9 cellular contexts compared by ENCODE assay signal in genomic region chr11:86116386-86116726, GRCh38. TPM values are rescaled to one million over a fixed set of nuclear protein-coding genes. Genes with fewer than 3 reads are reported as not detected.
DNase-seq lines count a peak whose midpoint lies in the region; ATAC-seq and TF ChIP-seq lines count a peak whose summit lies in the region.
"Had no signal": no experiment of that assay in that cellular context is flagged by ENCODE, and none has a peak within 500 bp of the region (broad histone marks: within the 10 kb centered on the region; RNA-seq: fewer than 3 reads in every experiment).

No MANE protein-coding gene starts in this region.

- no peaks in the 10 kb centered on the region for H3K36me3 Mint-ChIP-seq in dendritic cell treated with granulocyte-macrophage colony-stimulating factor and Interleukin-4, amounts not matched to agents 40 ng/mL and 50 ng/mL, for 4 days (ENCODE audit: low read depth)
- no peaks in the 10 kb centered on the region for H3K36me3 Mint-ChIP-seq in stimulated activated naive CD8-positive, alpha-beta T cell treated with anti-CD3 and anti-CD28 coated beads, Interleukin-15, Interleukin-2, amounts not matched to agents 100 ng/mL and 50 ng/mL, for 24 hours (ENCODE audit: low read depth)

- H3K9me3 ChIP-seq in Peyer's patch = no peaks in the 10 kb centered on the region
- H3K9me3 ChIP-seq: right lobe of liver had no signal

- DNase-seq in H4 (ENCODE audit: low spot score) (peak; percentile 19), NCI-H69 (lab: John Stamatoyannopoulos, UW) (peak; percentile 64), NCI-H2107 (lab: John Stamatoyannopoulos, UW) (no peak), Peyer's patch (no peak), COLO668 (lab: John Stamatoyannopoulos, UW; ENCODE audit: unreplicated experiment) (no peak)
- DNase-seq: right lobe of liver had no signal

- ATAC-seq in GM18517 (IDR thresholded peaks at IDR 0.05; ENCODE audit: unreplicated experiment) = peak; percentile 93

- no peak overlapping the region for H3K4me3 Mint-ChIP-seq in dendritic cell treated with granulocyte-macrophage colony-stimulating factor and Interleukin-4, amounts not matched to agents 40 ng/mL and 50 ng/mL, for 4 days
- peak overlapping the region; percentile 67 for H3K4me3 Mint-ChIP-seq in stimulated activated naive CD8-positive, alpha-beta T cell treated with anti-CD3 and anti-CD28 coated beads, Interleukin-15, Interleukin-2, amounts not matched to agents 100 ng/mL and 50 ng/mL, for 24 hours

- no peak overlapping the region for H3K4me3 ChIP-seq in Peyer's patch
- H3K4me3 ChIP-seq: right lobe of liver had no signal

- H3K27ac Mint-ChIP-seq in dendritic cell treated with granulocyte-macrophage colony-stimulating factor and Interleukin-4, amounts not matched to agents 40 ng/mL and 50 ng/mL, for 4 days = peak overlapping the region; percentile 39
- peak overlapping the region; percentile 95 for H3K27ac Mint-ChIP-seq in stimulated activated naive CD8-positive, alpha-beta T cell treated with anti-CD3 and anti-CD28 coated beads, Interleukin-15, Interleukin-2, amounts not matched to agents 100 ng/mL and 50 ng/mL, for 24 hours

- H3K4me1 Mint-ChIP-seq in dendritic cell treated with granulocyte-macrophage colony-stimulating factor and Interleukin-4, amounts not matched to agents 40 ng/mL and 50 ng/mL, for 4 days (ENCODE audit: low read depth) = peaks cover 32% of the 10 kb centered on the region
- peaks cover 32% of the 10 kb centered on the region for H3K4me1 Mint-ChIP-seq in stimulated activated naive CD8-positive, alpha-beta T cell treated with anti-CD3 and anti-CD28 coated beads, Interleukin-15, Interleukin-2, amounts not matched to agents 100 ng/mL and 50 ng/mL, for 24 hours (ENCODE audit: low read depth)

- H3K27me3 Mint-ChIP-seq in dendritic cell treated with granulocyte-macrophage colony-stimulating factor and Interleukin-4, amounts not matched to agents 40 ng/mL and 50 ng/mL, for 4 days = no peaks in the 10 kb centered on the region
- peaks cover 6% of the 10 kb centered on the region for H3K27me3 Mint-ChIP-seq in stimulated activated naive CD8-positive, alpha-beta T cell treated with anti-CD3 and anti-CD28 coated beads, Interleukin-15, Interleukin-2, amounts not matched to agents 100 ng/mL and 50 ng/mL, for 24 hours

- intact Hi-C loops in dendritic cell treated with granulocyte-macrophage colony-stimulating factor and Interleukin-4, amounts not matched to agents 40 ng/mL and 50 ng/mL, for 4 days (cut with micrococcal nuclease) = no loop called here

- H3K36me3 ChIP-seq in Peyer's patch = no peaks in the 10 kb centered on the region
- H3K36me3 ChIP-seq: right lobe of liver had no signal

- H3K4me1 ChIP-seq in Peyer's patch = peaks cover 0 to 10% (median 0%) of the 10 kb centered on the region in 4 donors

- TF ChIP-seq CTCF in Peyer's patch (IDR thresholded peaks at IDR 0.05) = no peak

- TF ChIP-seq POLR2A in Peyer's patch (IDR thresholded peaks at IDR 0.05) = no peak

- H3K27me3 ChIP-seq in Peyer's patch = no peaks in the 10 kb centered on the region
- H3K27me3 ChIP-seq: right lobe of liver had no signal

- H3K9me3 Mint-ChIP-seq in dendritic cell treated with granulocyte-macrophage colony-stimulating factor and Interleukin-4, amounts not matched to agents 40 ng/mL and 50 ng/mL, for 4 days = no peaks in the 10 kb centered on the region
- H3K9me3 Mint-ChIP-seq in stimulated activated naive CD8-positive, alpha-beta T cell treated with anti-CD3 and anti-CD28 coated beads, Interleukin-15, Interleukin-2, amounts not matched to agents 100 ng/mL and 50 ng/mL, for 24 hours = no peaks in the 10 kb centered on the region

- H3K27ac ChIP-seq in Peyer's patch = no peak overlapping the region
- H3K27ac ChIP-seq: right lobe of liver had no signal

RNA-seq across cellular contexts. Expression of gene PICALM, which starts 47.5 kb away (rescaled TPM):
- 66.1 and 91.1 TPM in 2 replicates for total RNA-seq in H4 (2014; rRNA removed; shearing (Covaris generic))
- total RNA-seq in Peyer's patch = 100 to 1,000 TPM; 201 to 292 (median 237) TPM

Comparison
In these comparisons a context has a peak if more than half of its experiments do, and no peak if none do; other contexts are left out.
1. DNase-seq: peak in H4 (single experiment) and NCI-H69 (single experiment); none in NCI-H2107 (single experiment), Peyer's patch (0 of 3) and COLO668 (single experiment).